11 cellular contexts compared by ENCODE assay signal in genomic region chr7:121337398-121337797, GRCh38. TPM values are rescaled to one million over a fixed set of nuclear protein-coding genes. Genes with fewer than 3 reads are reported as not detected.
DNase-seq lines count a peak whose midpoint lies in the region; ATAC-seq and TF ChIP-seq lines count a peak whose summit lies in the region.
"Had no signal": no experiment of that assay in that cellular context is flagged by ENCODE, and none has a peak within 500 bp of the region (broad histone marks: within the 10 kb centered on the region; RNA-seq: fewer than 3 reads in every experiment).

No MANE protein-coding gene starts in this region.

- H3K9ac ChIP-seq in DND-41 (ENCODE audit: low read depth, low read length) (no peak overlapping the region), GM23248 (no peak overlapping the region), PC-3 (ENCODE audit: low read length) (no peak overlapping the region)

- H3K27ac ChIP-seq in DND-41 (ENCODE audit: low read length): no peak overlapping the region
- no peak overlapping the region for H3K27ac ChIP-seq in GM23248
- H3K27ac ChIP-seq in PC-3 (ENCODE audit: low read length): no peak overlapping the region
- no peak overlapping the region for H3K27ac ChIP-seq in hepatocyte
- H3K27ac ChIP-seq in tibial nerve: no peak overlapping the region

- H3F3A ChIP-seq in GM23248 (ENCODE audit: insufficient read depth) (peaks cover 19% of the 10 kb centered on the region; the same call in 1 of the 2 replicates), PC-3 (ENCODE audit: low read length, unreplicated experiment) (no peaks in the 10 kb centered on the region)

- H4K20me1 ChIP-seq in DND-41 (ENCODE audit: insufficient read depth, low read length): no peaks in the 10 kb centered on the region
- H4K20me1 ChIP-seq in GM23248 (ENCODE audit: insufficient read depth): no peaks in the 10 kb centered on the region
- H4K20me1 ChIP-seq in PC-3 (ENCODE audit: low read length): no peaks in the 10 kb centered on the region
- H4K20me1 ChIP-seq in hepatocyte (ENCODE audit: insufficient read depth, poor library complexity, severe bottlenecking): no peaks in the 10 kb centered on the region

- CTCF ChIA-PET in PC-3 (lab: Charles Lee): interaction anchor here (0.6 kb wide), 2 partner anchors 90 to 211 kb away, joined by 3 read pairs; no protein-coding TSS in a partner anchor

- H2AFZ ChIP-seq in DND-41 (ENCODE audit: low read depth, low read length) (no peak overlapping the region), GM23248 (no peak overlapping the region), PC-3 (ENCODE audit: low read length) (no peak overlapping the region), hepatocyte (no peak overlapping the region)

- ATAC-seq in DND-41 (ENCODE audit: insufficient read depth, low read depth) (no peak), PC-3 (peak; percentile 93), HG03520 (IDR thresholded peaks at IDR 0.05; ENCODE audit: unreplicated experiment) (no peak)

- 32 to 39% methylated on average over 3 of the region's 3 CpGs for WGBS in GM23248 (ENCODE audit: low coverage in 1 of 2, low lambda C conversion rate in 2 of 2, missing lambda C conversion rate in 2 of 2), 2 experiments
- 37% methylated on average over 3 of the region's 3 CpGs for WGBS in hepatocyte (ENCODE audit: low lambda C conversion rate, missing lambda C conversion rate)
- 14 to 20% methylated on average over 3 of the region's 3 CpGs for WGBS in tibial nerve, 2 donors

- H3K79me2 ChIP-seq in DND-41 (ENCODE audit: insufficient read depth, low read length): no peaks in the 10 kb centered on the region
- H3K79me2 ChIP-seq in GM23248 (ENCODE audit: insufficient read depth): no peaks in the 10 kb centered on the region
- no peaks in the 10 kb centered on the region for H3K79me2 ChIP-seq in PC-3 (ENCODE audit: low read length)
- H3K79me2 ChIP-seq in hepatocyte: no peaks in the 10 kb centered on the region

- DNase-seq in DND-41: no peak
- peak; percentile 21 for DNase-seq in GM23248
- peak; percentile 56 for DNase-seq in PC-3
- DNase-seq in hepatocyte (ENCODE audit: low spot score): no peak
- DNase-seq in activated T-cell treated with anti-CD3 and anti-CD28 coated beads for 4 hours: no peak
- DNase-seq in cerebellum (ENCODE audit: low spot score): no peak
- no peak for DNase-seq in tibial nerve (ENCODE audit: low spot score in 2 of 2)
- DNase-seq: T-helper 1 cell had no signal

- TF ChIP-seq CTCF in DND-41 (IDR thresholded peaks at IDR 0.05; ENCODE audit: borderline replicate concordance, extremely low read depth, low read length, poor library complexity, severe bottlenecking) (peak; percentile 51), PC-3 (conservative IDR thresholded peaks at IDR 0.05; ENCODE audit: low read depth, low read length) (peak; percentile 65), hepatocyte (IDR thresholded peaks at IDR 0.05; ENCODE audit: poor library complexity) (peak; percentile 37), tibial nerve (IDR thresholded peaks at IDR 0.05) (peak in 1 of 5 experiments; percentile 7)

- H3K9me2 ChIP-seq in GM23248 (ENCODE audit: insufficient read depth) (no peaks in the 10 kb centered on the region), PC-3 (replicated peaks; ENCODE audit: low read length) (no peaks in the 10 kb centered on the region), hepatocyte (replicated peaks; ENCODE audit: insufficient read depth) (no peaks in the 10 kb centered on the region)

- no peaks in the 10 kb centered on the region for H3K9me3 ChIP-seq in DND-41 (ENCODE audit: insufficient read depth, low read length, severe bottlenecking)
- no peaks in the 10 kb centered on the region for H3K9me3 ChIP-seq in GM23248 (ENCODE audit: low read depth)
- H3K9me3 ChIP-seq in PC-3 (ENCODE audit: low read length): no peaks in the 10 kb centered on the region
- no peaks in the 10 kb centered on the region for H3K9me3 ChIP-seq in hepatocyte (ENCODE audit: low read depth)
- H3K9me3 ChIP-seq in tibial nerve: no peaks in the 10 kb centered on the region

- in situ Hi-C loops in GM23248 (cut with MboI): loop anchor here (25.0 kb wide), 1 partner anchor 350 kb away; the partner anchor contains the start of gene CPED1

- TF ChIP-seq EP300 in tibial nerve (IDR thresholded peaks at IDR 0.05): no peak

- intact Hi-C loops in PC-3 (cut with micrococcal nuclease): loop anchor here (1.0 to 10.0 kb wide), 5 partner anchors 63 to 657 kb away; partner anchors contain the start of gene CPED1

- POLR2A ChIA-PET in PC-3 (lab: Charles Lee; ENCODE audit: unreplicated experiment): no interaction called here

- BruUV-seq in PC-3 (replicated peaks; lab: Mats Ljungman, UMichigan): no TSS peak

- no peak overlapping the region for H3K4me3 ChIP-seq in DND-41 (ENCODE audit: low read depth in 1 of 2, low read length in 2 of 2)
- no peak overlapping the region for H3K4me3 ChIP-seq in GM23248
- H3K4me3 ChIP-seq in PC-3 (ENCODE audit: low read length): no peak overlapping the region
- H3K4me3 ChIP-seq in hepatocyte: no peak overlapping the region
- H3K4me3 ChIP-seq in tibial nerve: no peak overlapping the region

- no peak for TF ChIP-seq POLR2A in tibial nerve (IDR thresholded peaks at IDR 0.05)

- H3K27me3 ChIP-seq in DND-41 (ENCODE audit: insufficient read depth, low read length, poor library complexity) (no peaks in the 10 kb centered on the region), GM23248 (replicated peaks; ENCODE audit: insufficient read depth) (peaks cover 41% of the 10 kb centered on the region), PC-3 (ENCODE audit: low read length) (peaks cover 39% of the 10 kb centered on the region), hepatocyte (peaks cover 21% of the 10 kb centered on the region), tibial nerve (peaks cover 0 to 14% of the 10 kb centered on the region in 2 donors)

- no peak overlapping the region for H3K4me2 ChIP-seq in DND-41 (ENCODE audit: insufficient read depth, low read length)
- no peak overlapping the region for H3K4me2 ChIP-seq in GM23248 (ENCODE audit: unreplicated experiment)
- no peak overlapping the region for H3K4me2 ChIP-seq in PC-3 (ENCODE audit: low read length)
- H3K4me2 ChIP-seq in hepatocyte: no peak overlapping the region

- H3K4me1 ChIP-seq in DND-41 (ENCODE audit: insufficient read depth, low read length): no peaks in the 10 kb centered on the region
- H3K4me1 ChIP-seq in GM23248 (ENCODE audit: insufficient read depth): peaks cover 6% of the 10 kb centered on the region
- H3K4me1 ChIP-seq in PC-3 (ENCODE audit: insufficient read depth, low read length): no peaks in the 10 kb centered on the region
- no peaks in the 10 kb centered on the region for H3K4me1 ChIP-seq in hepatocyte (ENCODE audit: insufficient read depth)
- no peaks in the 10 kb centered on the region for H3K4me1 ChIP-seq in tibial nerve

- H3K36me3 ChIP-seq in DND-41 (ENCODE audit: insufficient read depth, low read length): peaks cover 2% of the 10 kb centered on the region; the same call in 1 of the 2 replicates
- no peaks in the 10 kb centered on the region for H3K36me3 ChIP-seq in GM23248 (ENCODE audit: low read depth)
- no peaks in the 10 kb centered on the region for H3K36me3 ChIP-seq in PC-3 (ENCODE audit: low read depth, low read length)
- no peaks in the 10 kb centered on the region for H3K36me3 ChIP-seq in hepatocyte (replicated peaks; ENCODE audit: insufficient read depth, low read depth)
- H3K36me3 ChIP-seq in tibial nerve: peaks cover 0 to 5% (median 0%) of the 10 kb centered on the region in 3 donors

RNA-seq across cellular contexts. Expression of gene WNT16, which starts 8.6 kb away (rescaled TPM):
- total RNA-seq in GM23248 (2014; rRNA removed; shearing (Covaris generic)): 0.22 TPM in 1 of 2 replicates, not detected in the other
- polyA plus RNA-seq in GM23248 (2016; fragmentation: Nextera tagmentation; extraction: Ambion mirVana) (0.23 TPM in 2 replicates), hepatocyte (0.52 and 0.58 TPM in 2 replicates)
- total RNA-seq in PC-3 (2014; rRNA removed) (not detected in 2 replicates), hepatocyte (1.7 and 2.8 TPM in 2 replicates), cerebellum (6.3 TPM), tibial nerve (under 1 TPM in 2 of 4 donors, not detected in 2; 0.20 to 0.21 TPM)
- polyA plus RNA-seq: adipose tissue, urinary bladder had no signal

RNA-seq across cellular contexts. Expression of gene FAM3C, which starts 58.7 kb away (rescaled TPM):
- 38.6 and 43.5 TPM in 2 replicates for total RNA-seq in GM23248 (2014; rRNA removed; shearing (Covaris generic))
- polyA plus RNA-seq in GM23248 (2016; fragmentation: Nextera tagmentation; extraction: Ambion mirVana) (52.4 and 53.1 TPM in 2 replicates), hepatocyte (120 and 127 TPM in 2 replicates)
- total RNA-seq in PC-3 (2014; rRNA removed) (37.7 and 37.9 TPM in 2 replicates), hepatocyte (113 and 119 TPM in 2 replicates), cerebellum (82.7 TPM), tibial nerve (10 to 100 TPM; 38.9 to 52.0 (median 43.8) TPM)

Comparison
In these comparisons a context has a peak if more than half of its experiments do, and no peak if none do; other contexts are left out.
1. DNase-seq: peak in GM23248 (single experiment) and PC-3 (single experiment); none in DND-41 (single experiment), hepatocyte (single experiment), activated T-cell treated with anti-CD3 and anti-CD28 coated beads for 4 hours (single experiment), cerebellum (single experiment) and tibial nerve (0 of 2).